22 cellular contexts compared by ENCODE assay signal in genomic region chr19:47141695-47142094, GRCh38. TPM values are rescaled to one million over a fixed set of nuclear protein-coding genes. Genes with fewer than 3 reads are reported as not detected.
DNase-seq lines count a peak whose midpoint lies in the region; ATAC-seq and TF ChIP-seq lines count a peak whose summit lies in the region.
"Had no signal": no experiment of that assay in that cellular context is flagged by ENCODE, and none has a peak within 500 bp of the region (broad histone marks: within the 10 kb centered on the region; RNA-seq: fewer than 3 reads in every experiment).

No MANE protein-coding gene starts in this region.

- H3K9ac ChIP-seq in GM23248 (no peak overlapping the region), OCI-LY3 (ENCODE audit: low read length) (no peak overlapping the region), colonic mucosa (ENCODE audit: low read depth in 2 of 2, low read length in 2 of 2) (no peak overlapping the region)
- H3K9ac ChIP-seq: parathyroid adenoma had no signal

- no peak overlapping the region for H2AFZ ChIP-seq in GM23248
- H2AFZ ChIP-seq in OCI-LY3 (ENCODE audit: low read depth, low read length), result no peak overlapping the region
- H2AFZ ChIP-seq: parathyroid adenoma had no signal

- H3K4me3 Mint-ChIP-seq in chondrocyte (ENCODE audit: unreplicated experiment) (no peak overlapping the region), Calu3 (ENCODE audit: low read depth, unreplicated experiment) (no peak overlapping the region)
- H3K4me3 Mint-ChIP-seq in stimulated activated effector memory CD8-positive, alpha-beta T cell treated with anti-CD3 and anti-CD28 coated beads, Interleukin-12 subunit alpha, Interleukin-12 subunit beta, amount 100 ng/mL, for 72 hours, result no peak overlapping the region
- H3K4me3 Mint-ChIP-seq: activated CD4-positive, alpha-beta T cell treated with anti-CD3 and anti-CD28 coated beads, Interleukin-2, amount 10 ng/mL, durations not matched to agents 7 days and 5 days; central memory CD8-positive, alpha-beta T cell; IgD-negative memory B cell; memory B cell; naive thymus-derived CD8-positive, alpha-beta T cell; stimulated activated naive B cell treated with anti-CD40 and anti-IgM and Interleukin-4, amounts not matched to agents 10 μg/mL and 1 μg/mL and 100 μg/mL, for 72 hours had no signal

- no peaks in the 10 kb centered on the region for H3K9me2 ChIP-seq in GM23248 (ENCODE audit: insufficient read depth)

- H3K36me3 ChIP-seq in GM23248 (ENCODE audit: low read depth), result peaks cover 15% of the 10 kb centered on the region
- H3K36me3 ChIP-seq in OCI-LY3 (replicated peaks; ENCODE audit: low read depth, low read length), result peaks cover 54% of the 10 kb centered on the region
- peaks cover 4% of the 10 kb centered on the region for H3K36me3 ChIP-seq in colonic mucosa
- H3K36me3 ChIP-seq in tibial artery, result peaks cover 30 to 39% (median 34%) of the 10 kb centered on the region in 3 donors

- DNase-seq in GM23248 (peak; percentile 31), chondrocyte (ENCODE audit: low spot score) (no peak), colonic mucosa (no peak), Calu3 (no peak), tibial artery (no peak)
- DNase-seq in stimulated activated effector memory CD8-positive, alpha-beta T cell treated with anti-CD3 and anti-CD28 coated beads, Interleukin-12 subunit alpha, Interleukin-12 subunit beta, amount 100 ng/mL, for 72 hours (ENCODE audit: low spot score in 2 of 2), result no peak
- DNase-seq: activated CD4-positive, alpha-beta T cell treated with anti-CD3 and anti-CD28 coated beads, Interleukin-2, amount 10 ng/mL, durations not matched to agents 7 days and 5 days; activated CD8-positive, alpha-beta memory T cell treated with anti-CD3 and anti-CD28 coated beads, Interleukin-2, amount 50 U/mL, for 48 hours; activated gamma-delta T cell; AML-193; COR-L47; erythroblast; naive thymus-derived CD8-positive, alpha-beta T cell; NCI-H2171; Right ventricle myocardium superior; stimulated activated naive B cell treated with anti-CD40 and anti-IgM and Interleukin-4, amounts not matched to agents 10 μg/mL and 1 μg/mL and 100 μg/mL, for 72 hours had no signal

- TF ChIP-seq CTCF in OCI-LY3 (IDR thresholded peaks at IDR 0.05; ENCODE audit: low read depth, low read length) (no peak), chondrocyte (IDR thresholded peaks at IDR 0.05) (no peak), colonic mucosa (IDR thresholded peaks at IDR 0.05) (no peak), Calu3 (IDR thresholded peaks at IDR 0.05; ENCODE audit: unreplicated experiment) (no peak), tibial artery (IDR thresholded peaks at IDR 0.05) (no peak)

- H3K4me1 Mint-ChIP-seq in chondrocyte (ENCODE audit: low read depth), result peaks cover 20% of the 10 kb centered on the region
- peaks cover 52% of the 10 kb centered on the region for H3K4me1 Mint-ChIP-seq in stimulated activated effector memory CD8-positive, alpha-beta T cell treated with anti-CD3 and anti-CD28 coated beads, Interleukin-12 subunit alpha, Interleukin-12 subunit beta, amount 100 ng/mL, for 72 hours
- H3K4me1 Mint-ChIP-seq in Calu3 (ENCODE audit: low read depth, unreplicated experiment), result peaks cover 29% of the 10 kb centered on the region

- in situ Hi-C loops in GM23248 (cut with MboI), result no loop called here

- H3K27ac Mint-ChIP-seq in chondrocyte (ENCODE audit: unreplicated experiment) (peak overlapping the region; percentile 60), Calu3 (ENCODE audit: unreplicated experiment) (no peak overlapping the region)
- peak overlapping the region; percentile 11 for H3K27ac Mint-ChIP-seq in stimulated activated effector memory CD8-positive, alpha-beta T cell treated with anti-CD3 and anti-CD28 coated beads, Interleukin-12 subunit alpha, Interleukin-12 subunit beta, amount 100 ng/mL, for 72 hours
- H3K27ac Mint-ChIP-seq: memory B cell; stimulated activated naive B cell treated with anti-CD40 and anti-IgM and Interleukin-4, amounts not matched to agents 10 μg/mL and 1 μg/mL and 100 μg/mL, for 72 hours had no signal

- no peaks in the 10 kb centered on the region for H3K9me3 Mint-ChIP-seq in chondrocyte (ENCODE audit: low read depth)
- no peaks in the 10 kb centered on the region for H3K9me3 Mint-ChIP-seq in stimulated activated effector memory CD8-positive, alpha-beta T cell treated with anti-CD3 and anti-CD28 coated beads, Interleukin-12 subunit alpha, Interleukin-12 subunit beta, amount 100 ng/mL, for 72 hours
- no peaks in the 10 kb centered on the region for H3K9me3 Mint-ChIP-seq in Calu3 (ENCODE audit: low read depth, unreplicated experiment)
- H3K9me3 Mint-ChIP-seq: activated CD4-positive, alpha-beta T cell treated with anti-CD3 and anti-CD28 coated beads, Interleukin-2, amount 10 ng/mL, durations not matched to agents 7 days and 5 days; central memory CD8-positive, alpha-beta T cell; IgD-negative memory B cell; memory B cell; naive thymus-derived CD8-positive, alpha-beta T cell; stimulated activated naive B cell treated with anti-CD40 and anti-IgM and Interleukin-4, amounts not matched to agents 10 μg/mL and 1 μg/mL and 100 μg/mL, for 72 hours had no signal

- ATAC-seq in stimulated activated effector memory CD8-positive, alpha-beta T cell treated with anti-CD3 and anti-CD28 coated beads, Interleukin-12 subunit alpha, Interleukin-12 subunit beta, amount 100 ng/mL, for 72 hours, result no peak
- ATAC-seq: naive thymus-derived CD8-positive, alpha-beta T cell; stimulated activated naive B cell treated with anti-CD40 and anti-IgM and Interleukin-4, amounts not matched to agents 10 μg/mL and 1 μg/mL and 100 μg/mL, for 72 hours had no signal

- CTCF ChIA-PET in Calu3 (lab: Charles Lee), result interaction anchor here (1.0 kb wide), 1 partner anchor 9 kb away, joined by 3 read pairs; no protein-coding TSS in a partner anchor

- intact Hi-C loops in colonic mucosa (cut with DNase I) (no loop called here), Calu3 (cut with micrococcal nuclease; ENCODE audit: unreplicated experiment) (no loop called here), tibial artery (cut with DNase I; ENCODE audit: low total_unique reads) (no loop called here)

- H3F3A ChIP-seq in GM23248 (ENCODE audit: insufficient read depth), result peaks cover 24% of the 10 kb centered on the region

- BruUV-seq in Calu3 (replicated peaks; lab: Mats Ljungman, UMichigan), result no TSS peak

- H3K27ac ChIP-seq in GM23248 (peak overlapping the region; percentile 31), OCI-LY3 (ENCODE audit: low read length) (peak overlapping the region; percentile 16; the same call in 1 of the 2 replicates), colonic mucosa (no peak overlapping the region), tibial artery (no peak overlapping the region)
- H3K27ac ChIP-seq: parathyroid adenoma, thoracic aorta had no signal

- H3K79me2 ChIP-seq in GM23248 (ENCODE audit: insufficient read depth), result peaks cover 100% of the 10 kb centered on the region
- peaks cover 98% of the 10 kb centered on the region for H3K79me2 ChIP-seq in OCI-LY3 (ENCODE audit: low read length)

- H4K20me1 ChIP-seq in GM23248 (ENCODE audit: insufficient read depth) (no peaks in the 10 kb centered on the region), OCI-LY3 (ENCODE audit: insufficient read depth, low read length) (peaks cover 55% of the 10 kb centered on the region)

- H3K4me1 ChIP-seq in GM23248 (ENCODE audit: insufficient read depth), result peaks cover 26% of the 10 kb centered on the region
- peaks cover 5% of the 10 kb centered on the region for H3K4me1 ChIP-seq in OCI-LY3 (ENCODE audit: low read length)
- no peaks in the 10 kb centered on the region for H3K4me1 ChIP-seq in colonic mucosa
- no peaks in the 10 kb centered on the region for H3K4me1 ChIP-seq in tibial artery

- peaks cover 11% of the 10 kb centered on the region for H3K36me3 Mint-ChIP-seq in chondrocyte (ENCODE audit: low read depth)
- peaks cover 97% of the 10 kb centered on the region for H3K36me3 Mint-ChIP-seq in stimulated activated effector memory CD8-positive, alpha-beta T cell treated with anti-CD3 and anti-CD28 coated beads, Interleukin-12 subunit alpha, Interleukin-12 subunit beta, amount 100 ng/mL, for 72 hours
- H3K36me3 Mint-ChIP-seq in Calu3 (ENCODE audit: insufficient read depth, unreplicated experiment), result peaks cover 59% of the 10 kb centered on the region

- no peaks in the 10 kb centered on the region for H3K27me3 Mint-ChIP-seq in chondrocyte (ENCODE audit: low read depth)
- no peaks in the 10 kb centered on the region for H3K27me3 Mint-ChIP-seq in Calu3 (ENCODE audit: unreplicated experiment)
- H3K27me3 Mint-ChIP-seq: activated CD4-positive, alpha-beta T cell treated with anti-CD3 and anti-CD28 coated beads, Interleukin-2, amount 10 ng/mL, durations not matched to agents 7 days and 5 days; central memory CD8-positive, alpha-beta T cell; IgD-negative memory B cell; memory B cell; naive thymus-derived CD8-positive, alpha-beta T cell; stimulated activated naive B cell treated with anti-CD40 and anti-IgM and Interleukin-4, amounts not matched to agents 10 μg/mL and 1 μg/mL and 100 μg/mL, for 72 hours had no signal

- no peak overlapping the region for H3K4me3 ChIP-seq in GM23248
- no peak overlapping the region for H3K4me3 ChIP-seq in OCI-LY3 (ENCODE audit: low read length)
- no peak overlapping the region for H3K4me3 ChIP-seq in colonic mucosa
- no peak overlapping the region for H3K4me3 ChIP-seq in tibial artery
- H3K4me3 ChIP-seq: thoracic aorta had no signal

- no peaks in the 10 kb centered on the region for H3K27me3 ChIP-seq in GM23248 (replicated peaks; ENCODE audit: insufficient read depth)
- H3K27me3 ChIP-seq in OCI-LY3 (ENCODE audit: low read depth, low read length), result no peaks in the 10 kb centered on the region
- H3K27me3 ChIP-seq in colonic mucosa, result no peaks in the 10 kb centered on the region
- no peaks in the 10 kb centered on the region for H3K27me3 ChIP-seq in tibial artery

- H3K4me2 ChIP-seq in GM23248 (ENCODE audit: unreplicated experiment), result no peak overlapping the region
- H3K4me2 ChIP-seq in OCI-LY3 (ENCODE audit: low read length), result no peak overlapping the region

- no peaks in the 10 kb centered on the region for H3K9me3 ChIP-seq in GM23248 (ENCODE audit: low read depth)
- H3K9me3 ChIP-seq in OCI-LY3 (ENCODE audit: insufficient read depth, low read length), result no peaks in the 10 kb centered on the region
- no peaks in the 10 kb centered on the region for H3K9me3 ChIP-seq in colonic mucosa
- no peaks in the 10 kb centered on the region for H3K9me3 ChIP-seq in tibial artery
- H3K9me3 ChIP-seq: thoracic aorta had no signal

RNA-seq across cellular contexts. Expression of gene SAE1, which starts 11.1 kb away (rescaled TPM):
- 132 and 177 TPM in 2 replicates for total RNA-seq in GM23248 (2014; rRNA removed; shearing (Covaris generic))
- 143 and 154 TPM in 2 replicates for polyA plus RNA-seq in GM23248 (2016; fragmentation: Nextera tagmentation; extraction: Ambion mirVana)
- total RNA-seq in chondrocyte (91.2 to 107 TPM (median 95.7 TPM) in 3 replicates), colonic mucosa (10 to 100 TPM; 64.5 to 92.0 TPM), Calu3 (2022) (169 and 174 TPM in 2 replicates)

RNA-seq across cellular contexts. Expression of gene ZC3H4, which starts 28.1 kb away (rescaled TPM):
- total RNA-seq in GM23248 (2014; rRNA removed; shearing (Covaris generic)), result 9.1 and 9.9 TPM in 2 replicates
- 6.0 and 7.0 TPM in 2 replicates for polyA plus RNA-seq in GM23248 (2016; fragmentation: Nextera tagmentation; extraction: Ambion mirVana)
- total RNA-seq in chondrocyte (43.5 to 54.2 TPM (median 46.2 TPM) in 3 replicates), colonic mucosa (10 to 100 TPM; 27.2 to 62.2 TPM), Calu3 (2022) (73.0 and 85.2 TPM in 2 replicates)

Comparison
In these comparisons a context has a peak if more than half of its experiments do, and no peak if none do; other contexts are left out.
1. H3K27ac ChIP-seq: peak in GM23248 (single experiment) and OCI-LY3 (single experiment); none in colonic mucosa (single experiment) and tibial artery (0 of 2).